ENCODE assay signal across 23 cellular contexts in genomic region chrY:13300795-13301194, GRCh38.
DNase-seq lines count a peak whose midpoint lies in the region; ATAC-seq lines count a peak whose summit lies in the region.
"Had no signal": no experiment of that assay in that cellular context is flagged by ENCODE, and none has a peak within 500 bp of the region (broad histone marks: within the 10 kb centered on the region; RNA-seq: fewer than 3 reads in every experiment).

No MANE protein-coding gene starts in this region.

- DNase-seq in left lobe of liver (ENCODE audit: low spot score): peak; percentile 44
- DNase-seq: 8988T; ACHN; AML-193; BE2C; C1 segment of cervical spinal cord; Caco-2; Calu3; CD4-positive, alpha-beta memory T cell; CD4-positive, alpha-beta T cell; CD4-positive, CD25-positive, alpha-beta regulatory T cell; CD8-positive, alpha-beta memory T cell; CD8-positive, alpha-beta T cell; COR-L47; DMS 273 treated with DMSO at 0.1 percent for 48 hours; DMS153; DMS53; DMS79; DMS79 treated with DMSO at 0.1 percent for 48 hours; DND-41; EL had no signal

- peak; percentile 70 for ATAC-seq in left lobe of liver
- no peak for ATAC-seq in GM21423 (IDR thresholded peaks at IDR 0.05; ENCODE audit: unreplicated experiment)
- ATAC-seq: A549; CD8-positive, alpha-beta T cell had no signal
